36 cellular contexts compared by ENCODE assay signal in genomic region chr14:55720796-55721195, GRCh38.
"Had no signal": no experiment of that assay in that cellular context is flagged by ENCODE, and none has a peak within 500 bp of the region (broad histone marks: within the 10 kb centered on the region; RNA-seq: fewer than 3 reads in every experiment).

No MANE protein-coding gene starts in this region.

- H3K27me3 Mint-ChIP-seq: activated B cell treated with CpG ODN at 0.5 μM for 24 hours; activated CD4-positive, alpha-beta memory T cell treated with anti-CD3 and anti-CD28 coated beads for 36 hours; activated CD8-positive, alpha-beta T cell treated with anti-CD3 and anti-CD28 coated beads for 36 hours; activated naive CD4-positive, alpha-beta T cell treated with anti-CD3 and anti-CD28 coated beads, Interleukin-2, amount 50 U/mL, for 24 hours; activated naive CD8-positive, alpha-beta T cell treated with anti-CD3 and anti-CD28 coated beads for 36 hours; activated T-helper 17 cell treated with anti-CD3 and anti-CD28 coated beads, Interleukin-2, amount 50 U/mL, for 72 hours; central memory CD8-positive, alpha-beta T cell had no signal

- H3K4me1 Mint-ChIP-seq: activated B cell treated with CpG ODN at 0.5 μM for 24 hours; activated naive CD4-positive, alpha-beta T cell treated with anti-CD3 and anti-CD28 coated beads, Interleukin-2, amount 10 ng/mL, durations not matched to agents 7 days and 5 days; activated naive CD4-positive, alpha-beta T cell treated with anti-CD3 and anti-CD28 coated beads, Interleukin-2, amount 50 U/mL, for 24 hours; activated naive CD8-positive, alpha-beta T cell treated with anti-CD3 and anti-CD28 coated beads for 36 hours; activated T-helper 17 cell treated with anti-CD3 and anti-CD28 coated beads, Interleukin-2, amount 50 U/mL, for 72 hours; central memory CD8-positive, alpha-beta T cell had no signal

- H3K27me3 ChIP-seq: adrenal gland, ascending aorta had no signal

- H3K36me3 Mint-ChIP-seq: activated CD4-positive, alpha-beta memory T cell treated with anti-CD3 and anti-CD28 coated beads for 36 hours; activated naive CD4-positive, alpha-beta T cell treated with anti-CD3 and anti-CD28 coated beads, Interleukin-2, amount 10 ng/mL, durations not matched to agents 7 days and 5 days; activated naive CD4-positive, alpha-beta T cell treated with anti-CD3 and anti-CD28 coated beads, Interleukin-2, amount 50 U/mL, for 24 hours; brain had no signal

- H3K36me3 ChIP-seq: adrenal gland, ascending aorta, cardiac muscle cell had no signal

- ATAC-seq: activated CD8-positive, alpha-beta T cell treated with anti-CD3 and anti-CD28 coated beads for 36 hours; activated T-cell treated with anti-CD3 and anti-CD28 coated beads, Interleukin-2, amount 50 U/mL, for 4 hours; activated T-cell treated with anti-CD3 and anti-CD28 coated beads, Interleukin-2, amount 50 U/mL, for 72 hours had no signal

- H3K27ac Mint-ChIP-seq: activated B cell treated with CpG ODN at 0.5 μM for 24 hours; activated CD4-positive, alpha-beta memory T cell treated with anti-CD3 and anti-CD28 coated beads for 36 hours; activated CD4-positive, alpha-beta T cell treated with anti-CD3 and anti-CD28 coated beads, Interleukin-2, amount 10 ng/mL, durations not matched to agents 24 days and 14 days; activated CD8-positive, alpha-beta T cell treated with anti-CD3 and anti-CD28 coated beads for 36 hours; activated naive CD4-positive, alpha-beta T cell treated with anti-CD3 and anti-CD28 coated beads, Interleukin-2, amount 10 ng/mL, durations not matched to agents 7 days and 5 days; activated naive CD4-positive, alpha-beta T cell treated with anti-CD3 and anti-CD28 coated beads, Interleukin-2, amount 50 U/mL, for 24 hours; activated naive CD8-positive, alpha-beta T cell treated with anti-CD3 and anti-CD28 coated beads for 36 hours; activated T-cell treated with anti-CD3 and anti-CD28 coated beads, Interleukin-2, amount 50 U/mL, for 72 hours; activated T-helper 1 cell treated with anti-CD3 and anti-CD28 coated beads, Interleukin-12 subunit alpha, Interleukin-12 subunit beta, Interleukin-2, Interleukin-4 antibody, amounts not matched to agents 30 ng/mL and 10 ng/mL and 1 ng/mL, durations not matched to agents 14 hours and 24 hours and 36 hours; activated T-helper 17 cell treated with anti-CD3 and anti-CD28 coated beads, Interleukin-2, amount 50 U/mL, for 72 hours; T-helper 1 cell treated with Interleukin-12 subunit alpha and Interleukin-12 subunit beta and Interleukin-4 antibody, amounts not matched to agents 30 μg/mL and 1 μg/mL, for 36 hours; T-helper 2 cell treated with Interferon-gamma antibody and Interleukin-4, amounts not matched to agents 5 μg/mL and 100 μg/mL, for 36 hours had no signal

- H3K27ac ChIP-seq: adrenal gland, ascending aorta, cardiac muscle cell, VCaP had no signal

- DNase-seq: activated B cell treated with CpG ODN at 0.5 μM for 24 hours; activated CD4-positive, alpha-beta memory T cell treated with anti-CD3 and anti-CD28 coated beads for 36 hours; activated CD4-positive, alpha-beta T cell treated with anti-CD3 and anti-CD28 coated beads for 4 hours; activated CD4-positive, alpha-beta T cell treated with anti-CD3 and anti-CD28 coated beads, Interleukin-2, amount 10 ng/mL, durations not matched to agents 24 days and 14 days; activated CD4-positive, alpha-beta T cell treated with anti-CD3 and anti-CD28 coated beads, Interleukin-2, amount 50 U/mL, for 1 hour; activated CD4-positive, alpha-beta T cell treated with anti-CD3 and anti-CD28 coated beads, Interleukin-2, amount 50 U/mL, for 4 hours; activated CD4-positive, CD25-positive, alpha-beta regulatory T cell treated with anti-CD3 and anti-CD28 coated beads, Interleukin-2, amount 50 U/mL, for 72 hours; activated CD8-positive, alpha-beta memory T cell treated with anti-CD3 and anti-CD28 coated beads, Interleukin-2, amount 50 U/mL, for 4 hours; activated CD8-positive, alpha-beta T cell treated with anti-CD3 and anti-CD28 coated beads for 36 hours; activated effector memory CD4-positive, alpha-beta T cell treated with Interleukin-2 at 50 U/mL for 16 hours; activated gamma-delta T cell; activated naive CD4-positive, alpha-beta T cell treated with anti-CD3 and anti-CD28 coated beads, Interleukin-2, amount 10 ng/mL, durations not matched to agents 7 days and 5 days; activated naive CD4-positive, alpha-beta T cell treated with Interleukin-2 at 50 U/mL for 16 hours; activated naive CD8-positive, alpha-beta T cell treated with anti-CD3 and anti-CD28 coated beads for 36 hours; activated T-cell treated with anti-CD3 and anti-CD28 coated beads for 4 hours; activated T-cell treated with anti-CD3 and anti-CD28 coated beads, Interleukin-2, amount 50 U/mL, for 1 hour; activated T-cell treated with anti-CD3 and anti-CD28 coated beads, Interleukin-2, amount 50 U/mL, for 4 hours; activated T-cell treated with anti-CD3 and anti-CD28 coated beads, Interleukin-2, amount 50 U/mL, for 72 hours; amygdala; anterior cingulate cortex; caudate nucleus; cerebellar nuclear complex; SW 1271; T-helper 1 cell; T-helper 9 cell had no signal

- H3K4me3 ChIP-seq: adrenal gland, ascending aorta, cardiac muscle cell had no signal

- H3K9me3 ChIP-seq: adrenal gland, ascending aorta had no signal

- H3K4me1 ChIP-seq: adrenal gland, ascending aorta had no signal

- H3K4me3 Mint-ChIP-seq: activated B cell treated with CpG ODN at 0.5 μM for 24 hours; activated CD4-positive, alpha-beta memory T cell treated with anti-CD3 and anti-CD28 coated beads for 36 hours; activated CD4-positive, alpha-beta T cell treated with anti-CD3 and anti-CD28 coated beads, Interleukin-2, amount 10 ng/mL, durations not matched to agents 24 days and 14 days; activated CD8-positive, alpha-beta T cell treated with anti-CD3 and anti-CD28 coated beads for 36 hours; activated naive CD4-positive, alpha-beta T cell treated with anti-CD3 and anti-CD28 coated beads, Interleukin-2, amount 10 ng/mL, durations not matched to agents 7 days and 5 days; activated naive CD4-positive, alpha-beta T cell treated with anti-CD3 and anti-CD28 coated beads, Interleukin-2, amount 50 U/mL, for 24 hours; activated naive CD8-positive, alpha-beta T cell treated with anti-CD3 and anti-CD28 coated beads for 36 hours; activated T-cell treated with anti-CD3 and anti-CD28 coated beads, Interleukin-2, amount 50 U/mL, for 4 hours; activated T-cell treated with anti-CD3 and anti-CD28 coated beads, Interleukin-2, amount 50 U/mL, for 72 hours; activated T-helper 1 cell treated with anti-CD3 and anti-CD28 coated beads, Interleukin-12 subunit alpha, Interleukin-12 subunit beta, Interleukin-2, Interleukin-4 antibody, amounts not matched to agents 30 ng/mL and 10 ng/mL and 1 ng/mL, durations not matched to agents 14 hours and 24 hours and 36 hours; activated T-helper 17 cell treated with anti-CD3 and anti-CD28 coated beads, Interleukin-2, amount 50 U/mL, for 72 hours; brain; central memory CD8-positive, alpha-beta T cell; T-helper 1 cell treated with Interleukin-12 subunit alpha and Interleukin-12 subunit beta and Interleukin-4 antibody, amounts not matched to agents 30 μg/mL and 1 μg/mL, for 36 hours; T-helper 2 cell treated with Interferon-gamma antibody and Interleukin-4, amounts not matched to agents 5 μg/mL and 100 μg/mL, for 36 hours had no signal

- H3K9me3 Mint-ChIP-seq: activated B cell treated with CpG ODN at 0.5 μM for 24 hours; activated CD4-positive, alpha-beta memory T cell treated with anti-CD3 and anti-CD28 coated beads for 36 hours; activated CD4-positive, alpha-beta T cell treated with anti-CD3 and anti-CD28 coated beads, Interleukin-2, amount 10 ng/mL, durations not matched to agents 24 days and 14 days; activated CD8-positive, alpha-beta T cell treated with anti-CD3 and anti-CD28 coated beads for 36 hours; activated naive CD4-positive, alpha-beta T cell treated with anti-CD3 and anti-CD28 coated beads, Interleukin-2, amount 10 ng/mL, durations not matched to agents 7 days and 5 days; activated naive CD4-positive, alpha-beta T cell treated with anti-CD3 and anti-CD28 coated beads, Interleukin-2, amount 50 U/mL, for 24 hours; activated naive CD8-positive, alpha-beta T cell treated with anti-CD3 and anti-CD28 coated beads for 36 hours; activated T-cell treated with anti-CD3 and anti-CD28 coated beads, Interleukin-2, amount 50 U/mL, for 4 hours; activated T-cell treated with anti-CD3 and anti-CD28 coated beads, Interleukin-2, amount 50 U/mL, for 72 hours; activated T-helper 1 cell treated with anti-CD3 and anti-CD28 coated beads, Interleukin-12 subunit alpha, Interleukin-12 subunit beta, Interleukin-2, Interleukin-4 antibody, amounts not matched to agents 30 ng/mL and 10 ng/mL and 1 ng/mL, durations not matched to agents 14 hours and 24 hours and 36 hours; activated T-helper 17 cell treated with anti-CD3 and anti-CD28 coated beads, Interleukin-2, amount 50 U/mL, for 72 hours; brain; central memory CD8-positive, alpha-beta T cell; T-helper 1 cell treated with Interleukin-12 subunit alpha and Interleukin-12 subunit beta and Interleukin-4 antibody, amounts not matched to agents 30 μg/mL and 1 μg/mL, for 36 hours; T-helper 2 cell treated with Interferon-gamma antibody and Interleukin-4, amounts not matched to agents 5 μg/mL and 100 μg/mL, for 36 hours had no signal
